Comparison of ENCODE assay signal across 8 cellular contexts in the genomic region with DNA sequence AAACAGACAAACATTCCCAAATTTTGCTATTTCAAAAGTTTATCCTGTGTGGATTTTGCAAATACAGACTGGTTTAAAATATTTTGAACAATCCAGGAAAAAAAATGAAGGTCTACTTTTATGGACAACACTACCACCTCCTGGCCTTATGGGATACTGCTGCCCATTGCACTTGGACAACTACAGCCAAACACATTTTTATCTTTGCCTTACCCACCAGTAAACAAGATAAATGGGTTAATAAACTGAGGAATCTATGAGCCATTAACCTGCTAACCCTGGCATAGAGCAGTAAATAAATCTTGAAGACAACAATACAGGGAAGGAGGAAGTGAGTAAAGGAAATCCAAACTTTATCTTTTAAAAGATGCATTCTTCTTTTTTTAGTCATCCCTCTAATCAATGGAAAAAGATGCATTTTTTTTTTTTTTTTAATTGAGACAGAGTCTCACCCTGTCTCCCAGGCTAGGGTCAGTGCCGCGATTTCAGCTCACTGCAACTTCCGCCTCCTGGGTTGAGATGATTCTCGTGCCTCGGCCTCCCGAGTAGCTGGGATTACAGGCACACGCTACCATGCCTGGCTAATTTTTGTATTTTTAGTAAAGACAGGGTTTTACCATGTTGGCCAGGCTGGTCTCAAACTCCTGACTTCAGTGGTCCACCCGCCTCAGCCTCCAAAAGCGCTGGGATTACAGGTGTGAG. TPM values are rescaled to one million over a fixed set of nuclear protein-coding genes. Genes with fewer than 3 reads are reported as not detected.
DNase-seq lines count a peak whose midpoint lies in the region; ATAC-seq, FAIRE-seq and TF ChIP-seq lines count a peak whose summit lies in the region.

No MANE protein-coding gene starts in this region.

- no peak overlapping the region for H3K23ac ChIP-seq in IMR-90 (ENCODE audit: low read depth, low read length)

- no peak overlapping the region for H3K56ac ChIP-seq in IMR-90 (ENCODE audit: extremely low read depth, insufficient read depth, low read length)

- no peak overlapping the region for H4K5ac ChIP-seq in IMR-90 (ENCODE audit: low read depth, low read length)

- H3K9me3 ChIP-seq in IMR-90 (ENCODE audit: control insufficient read depth, insufficient read depth, low read length): no peaks in the 10 kb centered on the region
- no peaks in the 10 kb centered on the region for H3K9me3 ChIP-seq in K562 (replicated peaks; ENCODE audit: control insufficient read depth, insufficient read depth, low read depth, low read length)

- H2AK5ac ChIP-seq in IMR-90 (ENCODE audit: low read depth, low read length): no peak overlapping the region

- CTCF ChIA-PET in IMR-90 (lab: Yijun Ruan, JAX): interaction anchor here (0.6 kb wide), 1 partner anchor 268 kb away, joined by 8 read pairs; no protein-coding TSS in a partner anchor
- CTCF ChIA-PET in RWPE1 (lab: Yijun Ruan, JAX): interaction anchor here (0.6 to 2.6 kb wide), 5 partner anchors 18 to 267 kb away, joined by 3 to 21 read pairs (median 5); no protein-coding TSS in a partner anchor
- CTCF ChIA-PET in K562 (lab: Yijun Ruan, JAX; ENCODE audit: low intra/inter-chr PET ratio): interaction anchor here (0.6 to 2.7 kb wide), 8 partner anchors 121 to 568 kb away, joined by 3 to 50 read pairs (median 4); no protein-coding TSS in a partner anchor

- peak; percentile 91 for FAIRE-seq in K562 (lab: Jason Lieb, UNC)

- TF ChIP-seq POLR2A in IMR-90 (IDR thresholded peaks at IDR 0.05; ENCODE audit: low read depth, low read length) (no peak), K562 (conservative IDR thresholded peaks at IDR 0.05) (no peak)

- no peak overlapping the region for H3K18ac ChIP-seq in IMR-90 (ENCODE audit: low read depth, low read length)

- POLR2A ChIA-PET in IMR-90 (lab: Charles Lee; ENCODE audit: unreplicated experiment) (interaction anchor here (0.6 kb wide), 1 partner anchor 116 kb away, joined by 11 read pairs; no protein-coding TSS in a partner anchor), RWPE1 (lab: Yijun Ruan, JAX; ENCODE audit: low non-redundant PET) (no interaction called here), K562 (lab: Yijun Ruan, JAX) (no interaction called here)

- TF ChIP-seq EP300 in K562 (IDR thresholded peaks at IDR 0.05; ENCODE audit: low read length): no peak

- H3K9me1 ChIP-seq in IMR-90 (ENCODE audit: insufficient read depth, low read length): no peaks in the 10 kb centered on the region; the same call in 1 of the 2 replicates
- no peaks in the 10 kb centered on the region for H3K9me1 ChIP-seq in K562 (ENCODE audit: control insufficient read depth, insufficient read depth, low read length)

- H3K4me3 ChIP-seq in IMR-90 (ENCODE audit: insufficient read depth, low read depth, low read length): no peak overlapping the region
- H3K4me3 ChIP-seq in K562: no peak overlapping the region

- no peak overlapping the region for H4K91ac ChIP-seq in IMR-90 (ENCODE audit: insufficient read depth, low read depth, low read length)

- H4K20me1 ChIP-seq in IMR-90 (ENCODE audit: insufficient read depth, low read length) (peaks cover under 1% of the 10 kb centered on the region; the same call in 1 of the 2 replicates), K562 (replicated peaks; ENCODE audit: control insufficient read depth, insufficient read depth, low read length) (no peaks in the 10 kb centered on the region)

- TF ChIP-seq CTCF in IMR-90 (conservative IDR thresholded peaks at IDR 0.05; ENCODE audit: low read depth, low read length): peak; percentile 93
- peak; percentile 87 for TF ChIP-seq CTCF in RWPE1 (conservative IDR thresholded peaks at IDR 0.05; ENCODE audit: low read depth)
- TF ChIP-seq CTCF in K562 (IDR thresholded peaks at IDR 0.05 in 2 of 3, conservative IDR thresholded peaks at IDR 0.05 in 1 of 3; ENCODE audit: insufficient read depth in 2 of 3, low read depth in 1 of 3, low read length in 3 of 3): peak; percentile 65 to 93 (median 86)

- H3K14ac ChIP-seq in IMR-90 (replicated peaks; ENCODE audit: low read depth, low read length): no peak overlapping the region

- DNase-seq in NCI-H1092 treated with DMSO at 0.1 percent for 48 hours (lab: John Stamatoyannopoulos, UW) (peak; percentile 25), NCI-H1092 (lab: John Stamatoyannopoulos, UW) (no peak), IMR-90 (peak; percentile 70), RWPE1 (ENCODE audit: low spot score) (peak; percentile 63), K562 (ENCODE audit: extremely low read depth in 1 of 4, low spot score in 3 of 4) (peak; percentile 61 to 69 (median 66)), left colon (peak in 1 of 2 donors; percentile 47), stromal cell of bone marrow (ENCODE audit: low read depth) (peak; percentile 31)

- no peak overlapping the region for H2AK9ac ChIP-seq in IMR-90 (replicated peaks; ENCODE audit: low read depth, low read length, poor library complexity)

- no peak overlapping the region for H2BK15ac ChIP-seq in IMR-90 (ENCODE audit: low read depth, low read length)

- peak; percentile 18; the same call in 1 of the 2 replicates for ATAC-seq in IMR-90 (ENCODE audit: low read depth)
- no peak for ATAC-seq in K562
- ATAC-seq in left colon: peak; percentile 44
- ATAC-seq in HG02973 (IDR thresholded peaks at IDR 0.05; ENCODE audit: unreplicated experiment): no peak

- TF ChIP-seq RAD21 in IMR-90 (IDR thresholded peaks at IDR 0.05; ENCODE audit: low read length) (peak; percentile 89), K562 (CRISPR knock-in tag; conservative IDR thresholded peaks at IDR 0.05 in 1 of 2, IDR thresholded peaks at IDR 0.05 in 1 of 2) (peak; percentile 96)

- H3K4me2 ChIP-seq in IMR-90 (ENCODE audit: low read depth, low read length): no peak overlapping the region
- H3K4me2 ChIP-seq in K562 (ENCODE audit: insufficient read depth, low read length): no peak overlapping the region

- no peak overlapping the region for H2BK120ac ChIP-seq in IMR-90 (ENCODE audit: low read depth, low read length)

- H2BK20ac ChIP-seq in IMR-90 (ENCODE audit: low read depth, low read length): no peak overlapping the region

- WGBS in IMR-90 (ENCODE audit: extremely low coverage in 2 of 2, insufficient read length in 1 of 2), 2 experiments: no CpG with 5 or more reads among the region's 9 CpGs
- 41% methylated on average over 8 of the region's 9 CpGs for WGBS in K562 (ENCODE audit: insufficient coverage, low coverage, missing lambda C conversion rate)

- intact Hi-C loops in IMR-90 (cut with micrococcal nuclease) (loop anchor here (1.0 to 5.0 kb wide), 4 partner anchors 120 to 283 kb away; a partner anchor contains a TSS), K562 (cut with micrococcal nuclease) (loop anchor here (1.0 to 10.0 kb wide), 4 partner anchors 118 to 377 kb away; no protein-coding TSS in a partner anchor), left colon (cut with DNase I, micrococcal nuclease) (loop anchor here (2.0 to 5.0 kb wide), 2 partner anchors 263 to 267 kb away; no protein-coding TSS in a partner anchor)

- H3K27me3 ChIP-seq in IMR-90 (ENCODE audit: control insufficient read depth, insufficient read depth, low read length) (no peaks in the 10 kb centered on the region), K562 (ENCODE audit: control insufficient read depth in 2 of 2, insufficient read depth in 2 of 2, low read length in 2 of 2) (no peaks in the 10 kb centered on the region)

- no peak overlapping the region for H2AFZ ChIP-seq in IMR-90 (replicated peaks; ENCODE audit: low read length, poor library complexity)
- no peak overlapping the region for H2AFZ ChIP-seq in K562 (ENCODE audit: low read depth, low read length)

- H3K36me3 ChIP-seq in IMR-90 (ENCODE audit: control insufficient read depth, insufficient read depth, low read length) (no peaks in the 10 kb centered on the region), K562 (ENCODE audit: control insufficient read depth, insufficient read depth, low read length) (no peaks in the 10 kb centered on the region)

- H3K79me1 ChIP-seq in IMR-90 (ENCODE audit: low read depth in 1 of 2, low read length in 2 of 2): peaks cover 0 to 13% of the 10 kb centered on the region in 2 experiments; a peak in 2 of 4 replicates

- no peak overlapping the region for H3K4ac ChIP-seq in IMR-90 (ENCODE audit: low read depth, low read length)

- no peak overlapping the region for H3K27ac ChIP-seq in IMR-90 (ENCODE audit: insufficient read depth, low read length)
- H3K27ac ChIP-seq in RWPE1: no peak overlapping the region
- H3K27ac ChIP-seq in K562 (ENCODE audit: extremely low read depth, low read depth, low read length): no peak overlapping the region

- dilution Hi-C loops in IMR-90 (cut with HindIII; ENCODE audit: low sequenced_read_pairs, unreplicated experiment): no loop called here

- H3K9ac ChIP-seq in IMR-90 (ENCODE audit: low read depth, low read length) (no peak overlapping the region), K562 (ENCODE audit: insufficient read depth in 1 of 2, low read depth in 2 of 2, low read length in 2 of 2) (no peak overlapping the region)

- H2BK5ac ChIP-seq in IMR-90 (ENCODE audit: low read depth, low read length, poor library complexity, severe bottlenecking): no peak overlapping the region

- H3K79me2 ChIP-seq in K562 (ENCODE audit: control insufficient read depth, insufficient read depth, low read length): peaks cover 21% of the 10 kb centered on the region

- H4K8ac ChIP-seq in IMR-90 (ENCODE audit: low read depth in 2 of 2, low read length in 2 of 2): no peak overlapping the region

- in situ Hi-C loops in IMR-90 (cut with MboI; ENCODE audit: low sequenced_read_pairs) (no loop called here), K562 (cut with MboI) (loop anchor here (5.0 kb wide), 1 partner anchor 378 kb away; no protein-coding TSS in a partner anchor)

- BruUV-seq in IMR-90 (replicated peaks; lab: Mats Ljungman, UMichigan): no TSS peak
- no TSS peak for BruUV-seq in K562 (replicated peaks; lab: Mats Ljungman, UMichigan)

- H3K4me1 ChIP-seq in IMR-90 (ENCODE audit: control insufficient read depth, insufficient read depth, low read length): no peaks in the 10 kb centered on the region
- peaks cover 4 to 16% of the 10 kb centered on the region in 2 experiments; a peak in 4 of 5 replicates for H3K4me1 ChIP-seq in K562 (replicated peaks in 1 of 2; ENCODE audit: control insufficient read depth in 2 of 2, insufficient read depth in 2 of 2, low read length in 2 of 2)

RNA-seq across cellular contexts. Expression of a gene that starts 2.1 kb away (rescaled TPM):
- 28.3 and 31.4 TPM in 2 replicates for total RNA-seq in IMR-90 (2012; rRNA removed)
- 10.9 and 11.6 TPM in 2 replicates for polyA plus RNA-seq in IMR-90 (2012; rRNA removed)
- 3.9 and 8.2 TPM in 2 replicates for polyA plus RNA-seq in IMR-90 (2012; cell fraction: cytosol; rRNA removed)
- polyA plus RNA-seq in IMR-90 (2012; cell fraction: nucleus; rRNA removed; ENCODE audit: low replicate concordance): 6.4 and 38.7 TPM in 2 replicates
- total RNA-seq in K562 (2011; cell fraction: chromatin; rRNA removed; ENCODE audit: low replicate concordance): 21.5 and 33.5 TPM in 2 replicates
- total RNA-seq in K562 (2011; cell fraction: nucleolus; rRNA removed): 3.8 and 7.4 TPM in 2 replicates
- 10.1 and 15.6 TPM in 2 replicates for total RNA-seq in K562 (2011; cell fraction: nucleoplasm; rRNA removed)
- 10.0 and 12.7 TPM in 2 replicates for total RNA-seq in K562 (2014; rRNA removed)
- total RNA-seq in K562 (2014; rRNA removed; fragmentation: Illumina TruSeq; extraction: Trizol): 12.8 and 15.1 TPM in 2 replicates
- total RNA-seq in K562 (2015; rRNA removed; fragmentation: Illumina TruSeq; extraction: Trizol): 11.8 and 13.9 TPM in 2 replicates
- total RNA-seq in K562 (2021): 12.5 and 14.0 TPM in 2 replicates
- polyA plus RNA-seq in K562 (2011; rRNA removed): 7.7 and 10.2 TPM in 2 replicates
- polyA plus RNA-seq in K562 (2011; cell fraction: cytosol; rRNA removed): 4.0 and 5.0 TPM in 2 replicates
- 8.5 and 9.5 TPM in 2 replicates for polyA plus RNA-seq in K562 (2011; cell fraction: nucleus; rRNA removed)
- 7.4 and 12.4 TPM in 2 replicates for polyA plus RNA-seq in K562 (2012)
- 12.3 and 13.6 TPM in 2 replicates for polyA plus RNA-seq in K562 (2014; fragmentation: Illumina TruSeq; extraction: Trizol)
- polyA plus RNA-seq in K562 (2014; fragmentation: Nextera tagmentation; extraction: Ambion mirVana): 1 to 10 TPM; 2.9 to 3.3 TPM
- polyA plus RNA-seq in K562 (2014; rRNA removed): 8.0 and 8.1 TPM in 2 replicates
- 14.2 and 18.9 TPM in 2 replicates for polyA minus RNA-seq in K562 (2011; rRNA and poly(A)+ RNA removed)
- 8.0 and 8.1 TPM in 2 replicates for polyA minus RNA-seq in K562 (2011; cell fraction: cytosol; rRNA and poly(A)+ RNA removed)
- polyA minus RNA-seq in K562 (2011; cell fraction: nucleus; rRNA and poly(A)+ RNA removed): 3.5 and 7.7 TPM in 2 replicates
- 10 to 100 TPM in 1 of 2 donors, 1 to 10 TPM in 1; 5.0 to 13.3 TPM for total RNA-seq in left colon

RNA-seq across cellular contexts. Expression of a gene that starts 42.5 kb away (rescaled TPM):
- total RNA-seq in IMR-90 (2012; rRNA removed) (8.1 and 8.3 TPM in 2 replicates), K562 (2014; rRNA removed) (22.1 and 27.3 TPM in 2 replicates), K562 (2014; rRNA removed; fragmentation: Illumina TruSeq; extraction: Trizol) (25.0 and 25.2 TPM in 2 replicates), K562 (2015; rRNA removed; fragmentation: Illumina TruSeq; extraction: Trizol) (16.9 and 21.1 TPM in 2 replicates), K562 (2021) (14.4 and 19.3 TPM in 2 replicates), left colon (1 to 10 TPM; 4.9 to 5.3 TPM)
- polyA plus RNA-seq in IMR-90 (2012; rRNA removed) (4.8 and 5.1 TPM in 2 replicates), K562 (2011; rRNA removed) (20.5 and 26.3 TPM in 2 replicates), K562 (2014; fragmentation: Illumina TruSeq; extraction: Trizol) (15.7 and 16.2 TPM in 2 replicates), K562 (2014; fragmentation: Nextera tagmentation; extraction: Ambion mirVana) (1 to 10 TPM; 5.3 to 5.6 TPM), K562 (2014; rRNA removed) (21.5 and 23.3 TPM in 2 replicates)
- polyA plus RNA-seq in IMR-90 (2012; cell fraction: cytosol; rRNA removed): 1.6 and 4.0 TPM in 2 replicates
- 2.7 and 5.1 TPM in 2 replicates for polyA plus RNA-seq in IMR-90 (2012; cell fraction: nucleus; rRNA removed; ENCODE audit: low replicate concordance)
- 25.3 and 46.3 TPM in 2 replicates for total RNA-seq in K562 (2011; cell fraction: chromatin; rRNA removed; ENCODE audit: low replicate concordance)
- 14.8 and 18.3 TPM in 2 replicates for total RNA-seq in K562 (2011; cell fraction: nucleolus; rRNA removed)
- total RNA-seq in K562 (2011; cell fraction: nucleoplasm; rRNA removed): 23.8 and 31.1 TPM in 2 replicates
- 10.6 and 11.9 TPM in 2 replicates for polyA plus RNA-seq in K562 (2011; cell fraction: cytosol; rRNA removed)
- polyA plus RNA-seq in K562 (2011; cell fraction: nucleus; rRNA removed): 12.4 and 16.0 TPM in 2 replicates
- 9.7 and 11.6 TPM in 2 replicates for polyA plus RNA-seq in K562 (2012)
- 32.9 and 34.5 TPM in 2 replicates for polyA minus RNA-seq in K562 (2011; rRNA and poly(A)+ RNA removed)
- polyA minus RNA-seq in K562 (2011; cell fraction: cytosol; rRNA and poly(A)+ RNA removed): 7.8 and 12.5 TPM in 2 replicates
- polyA minus RNA-seq in K562 (2011; cell fraction: nucleus; rRNA and poly(A)+ RNA removed): 9.8 and 14.9 TPM in 2 replicates

RNA-seq across cellular contexts. Expression of a gene that starts 42.8 kb away (rescaled TPM):
- total RNA-seq in IMR-90 (2012; rRNA removed) (59.5 and 60.8 TPM in 2 replicates), K562 (2014; rRNA removed) (59.9 and 76.9 TPM in 2 replicates), K562 (2014; rRNA removed; fragmentation: Illumina TruSeq; extraction: Trizol) (116 and 125 TPM in 2 replicates), K562 (2015; rRNA removed; fragmentation: Illumina TruSeq; extraction: Trizol) (101 and 111 TPM in 2 replicates), K562 (2021) (90.2 and 95.6 TPM in 2 replicates), left colon (10 to 100 TPM; 56.7 to 69.9 TPM)
- polyA plus RNA-seq in IMR-90 (2012; rRNA removed) (30.4 and 34.4 TPM in 2 replicates), K562 (2011; rRNA removed) (75.0 and 81.6 TPM in 2 replicates), K562 (2014; fragmentation: Illumina TruSeq; extraction: Trizol) (105 and 120 TPM in 2 replicates), K562 (2014; fragmentation: Nextera tagmentation; extraction: Ambion mirVana) (100 to 1,000 TPM; 194 to 271 TPM), K562 (2014; rRNA removed) (82.8 and 92.7 TPM in 2 replicates)
- 16.0 and 17.5 TPM in 2 replicates for polyA plus RNA-seq in IMR-90 (2012; cell fraction: cytosol; rRNA removed)
- polyA plus RNA-seq in IMR-90 (2012; cell fraction: nucleus; rRNA removed; ENCODE audit: low replicate concordance): 5.7 and 26.1 TPM in 2 replicates
- 38.5 and 51.7 TPM in 2 replicates for total RNA-seq in K562 (2011; cell fraction: chromatin; rRNA removed; ENCODE audit: low replicate concordance)
- 24.5 and 24.8 TPM in 2 replicates for total RNA-seq in K562 (2011; cell fraction: nucleolus; rRNA removed)
- total RNA-seq in K562 (2011; cell fraction: nucleoplasm; rRNA removed): 34.8 and 40.9 TPM in 2 replicates
- 35.3 and 54.9 TPM in 2 replicates for polyA plus RNA-seq in K562 (2011; cell fraction: cytosol; rRNA removed)
- polyA plus RNA-seq in K562 (2011; cell fraction: nucleus; rRNA removed): 27.2 and 40.2 TPM in 2 replicates
- polyA plus RNA-seq in K562 (2012): 79.8 and 97.3 TPM in 2 replicates
- 56.3 and 61.4 TPM in 2 replicates for polyA minus RNA-seq in K562 (2011; rRNA and poly(A)+ RNA removed)
- polyA minus RNA-seq in K562 (2011; cell fraction: cytosol; rRNA and poly(A)+ RNA removed): 38.3 and 45.0 TPM in 2 replicates
- polyA minus RNA-seq in K562 (2011; cell fraction: nucleus; rRNA and poly(A)+ RNA removed): 11.2 and 12.2 TPM in 2 replicates

Comparison
In these comparisons a context has a peak if more than half of its experiments do, and no peak if none do; other contexts are left out.
1. ATAC-seq: peak in IMR-90 (single experiment) and left colon (single experiment); none in K562 (single experiment) and HG02973 (single experiment).
2. Peak in every context shown above with its lines, with median percentiles within 50 percentile points of each other: CTCF ChIP-seq.